Comparison of ENCODE assay signal across 1 cellular context in the genomic region with DNA sequence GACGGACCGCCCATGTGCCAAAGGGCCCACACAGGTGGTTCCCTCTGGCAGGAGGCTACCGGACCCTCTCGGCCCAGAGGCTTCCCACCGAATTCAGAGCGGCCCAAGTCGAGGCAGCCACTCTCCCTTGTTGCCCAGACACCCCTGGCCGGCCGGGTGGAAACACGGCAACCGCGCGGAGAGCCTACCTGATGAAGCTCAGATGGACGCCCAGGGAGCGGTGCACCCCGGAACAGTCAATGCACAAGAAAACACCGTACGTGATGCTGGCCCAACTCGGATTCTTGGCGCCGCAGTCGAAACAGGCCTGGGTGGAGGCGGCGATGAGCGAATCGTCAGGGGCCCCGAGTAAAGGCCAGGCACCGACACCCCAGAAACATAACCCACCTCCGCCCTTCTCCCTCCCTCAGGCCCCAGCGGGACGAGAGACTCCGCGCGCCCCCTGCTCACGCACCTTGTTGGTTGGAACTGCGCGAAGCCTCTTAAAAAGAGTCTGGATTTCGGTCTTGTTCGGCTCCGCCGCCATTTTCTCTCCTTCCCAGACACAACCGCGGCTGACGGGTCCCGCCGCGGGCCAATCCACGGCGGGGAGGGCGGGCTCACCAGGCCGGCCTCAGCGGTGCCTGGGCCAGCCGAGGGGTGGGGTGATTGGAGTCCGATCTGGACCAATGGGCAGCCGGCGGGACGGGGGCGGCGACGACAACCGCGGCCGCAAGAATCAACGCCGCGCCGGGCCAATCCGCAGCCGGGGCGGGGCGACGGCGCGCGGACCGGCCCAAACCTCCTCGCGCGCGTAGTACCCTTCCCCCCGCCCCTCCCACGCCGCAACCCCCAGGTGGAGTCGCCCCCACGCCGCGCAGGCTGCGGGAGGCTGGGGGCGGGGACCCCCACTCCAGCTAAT.
TF ChIP-seq lines count a peak whose summit lies in the region.

Gene ARFGAP2, minus strand, starts transcription at position 552 of the 901 bp plus-strand sequence. Its CDS starts 26 bp downstream, at position 526.

TF ChIP-seq in GM23338, 12 proteins besides CTCF, POLR2A, EP300 and RAD21:
- TF ChIP-seq ZNF331 (CRISPR knock-in tag; IDR thresholded peaks at IDR 0.05; ENCODE audit: low read depth) (no peak), STAT1 (IDR thresholded peaks at IDR 0.05; ENCODE audit: unreplicated experiment) (no peak), NANOG (IDR thresholded peaks at IDR 0.05; ENCODE audit: borderline replicate concordance) (no peak), ZNF114 (CRISPR knock-in tag; IDR thresholded peaks at IDR 0.05) (no peak), EZH2phosphoT487 (IDR thresholded peaks at IDR 0.05; ENCODE audit: unreplicated experiment) (no peak), POLR2AphosphoS5 (IDR thresholded peaks at IDR 0.05; ENCODE audit: low read depth) (peak; percentile 72), JUNB (IDR thresholded peaks at IDR 0.05; ENCODE audit: unreplicated experiment) (no peak), EZH2 (IDR thresholded peaks at IDR 0.05; ENCODE audit: low read depth, unreplicated experiment) (no peak), CREB1 (CRISPR knock-in tag; IDR thresholded peaks at IDR 0.05; ENCODE audit: low read depth) (peak; percentile 72)
- TF ChIP-seq, protein P1, sequence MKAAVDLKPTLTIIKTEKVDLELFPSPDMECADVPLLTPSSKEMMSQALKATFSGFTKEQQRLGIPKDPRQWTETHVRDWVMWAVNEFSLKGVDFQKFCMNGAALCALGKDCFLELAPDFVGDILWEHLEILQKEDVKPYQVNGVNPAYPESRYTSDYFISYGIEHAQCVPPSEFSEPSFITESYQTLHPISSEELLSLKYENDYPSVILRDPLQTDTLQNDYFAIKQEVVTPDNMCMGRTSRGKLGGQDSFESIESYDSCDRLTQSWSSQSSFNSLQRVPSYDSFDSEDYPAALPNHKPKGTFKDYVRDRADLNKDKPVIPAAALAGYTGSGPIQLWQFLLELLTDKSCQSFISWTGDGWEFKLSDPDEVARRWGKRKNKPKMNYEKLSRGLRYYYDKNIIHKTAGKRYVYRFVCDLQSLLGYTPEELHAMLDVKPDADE (IDR thresholded peaks at IDR 0.05) = peak; percentile 27; the same call in 1 of the 2 replicates
- TF ChIP-seq, protein P2, sequence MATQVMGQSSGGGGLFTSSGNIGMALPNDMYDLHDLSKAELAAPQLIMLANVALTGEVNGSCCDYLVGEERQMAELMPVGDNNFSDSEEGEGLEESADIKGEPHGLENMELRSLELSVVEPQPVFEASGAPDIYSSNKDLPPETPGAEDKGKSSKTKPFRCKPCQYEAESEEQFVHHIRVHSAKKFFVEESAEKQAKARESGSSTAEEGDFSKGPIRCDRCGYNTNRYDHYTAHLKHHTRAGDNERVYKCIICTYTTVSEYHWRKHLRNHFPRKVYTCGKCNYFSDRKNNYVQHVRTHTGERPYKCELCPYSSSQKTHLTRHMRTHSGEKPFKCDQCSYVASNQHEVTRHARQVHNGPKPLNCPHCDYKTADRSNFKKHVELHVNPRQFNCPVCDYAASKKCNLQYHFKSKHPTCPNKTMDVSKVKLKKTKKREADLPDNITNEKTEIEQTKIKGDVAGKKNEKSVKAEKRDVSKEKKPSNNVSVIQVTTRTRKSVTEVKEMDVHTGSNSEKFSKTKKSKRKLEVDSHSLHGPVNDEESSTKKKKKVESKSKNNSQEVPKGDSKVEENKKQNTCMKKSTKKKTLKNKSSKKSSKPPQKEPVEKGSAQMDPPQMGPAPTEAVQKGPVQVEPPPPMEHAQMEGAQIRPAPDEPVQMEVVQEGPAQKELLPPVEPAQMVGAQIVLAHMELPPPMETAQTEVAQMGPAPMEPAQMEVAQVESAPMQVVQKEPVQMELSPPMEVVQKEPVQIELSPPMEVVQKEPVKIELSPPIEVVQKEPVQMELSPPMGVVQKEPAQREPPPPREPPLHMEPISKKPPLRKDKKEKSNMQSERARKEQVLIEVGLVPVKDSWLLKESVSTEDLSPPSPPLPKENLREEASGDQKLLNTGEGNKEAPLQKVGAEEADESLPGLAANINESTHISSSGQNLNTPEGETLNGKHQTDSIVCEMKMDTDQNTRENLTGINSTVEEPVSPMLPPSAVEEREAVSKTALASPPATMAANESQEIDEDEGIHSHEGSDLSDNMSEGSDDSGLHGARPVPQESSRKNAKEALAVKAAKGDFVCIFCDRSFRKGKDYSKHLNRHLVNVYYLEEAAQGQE (IDR thresholded peaks at IDR 0.05; ENCODE audit: unreplicated experiment) = no peak
- TF ChIP-seq, protein P3, sequence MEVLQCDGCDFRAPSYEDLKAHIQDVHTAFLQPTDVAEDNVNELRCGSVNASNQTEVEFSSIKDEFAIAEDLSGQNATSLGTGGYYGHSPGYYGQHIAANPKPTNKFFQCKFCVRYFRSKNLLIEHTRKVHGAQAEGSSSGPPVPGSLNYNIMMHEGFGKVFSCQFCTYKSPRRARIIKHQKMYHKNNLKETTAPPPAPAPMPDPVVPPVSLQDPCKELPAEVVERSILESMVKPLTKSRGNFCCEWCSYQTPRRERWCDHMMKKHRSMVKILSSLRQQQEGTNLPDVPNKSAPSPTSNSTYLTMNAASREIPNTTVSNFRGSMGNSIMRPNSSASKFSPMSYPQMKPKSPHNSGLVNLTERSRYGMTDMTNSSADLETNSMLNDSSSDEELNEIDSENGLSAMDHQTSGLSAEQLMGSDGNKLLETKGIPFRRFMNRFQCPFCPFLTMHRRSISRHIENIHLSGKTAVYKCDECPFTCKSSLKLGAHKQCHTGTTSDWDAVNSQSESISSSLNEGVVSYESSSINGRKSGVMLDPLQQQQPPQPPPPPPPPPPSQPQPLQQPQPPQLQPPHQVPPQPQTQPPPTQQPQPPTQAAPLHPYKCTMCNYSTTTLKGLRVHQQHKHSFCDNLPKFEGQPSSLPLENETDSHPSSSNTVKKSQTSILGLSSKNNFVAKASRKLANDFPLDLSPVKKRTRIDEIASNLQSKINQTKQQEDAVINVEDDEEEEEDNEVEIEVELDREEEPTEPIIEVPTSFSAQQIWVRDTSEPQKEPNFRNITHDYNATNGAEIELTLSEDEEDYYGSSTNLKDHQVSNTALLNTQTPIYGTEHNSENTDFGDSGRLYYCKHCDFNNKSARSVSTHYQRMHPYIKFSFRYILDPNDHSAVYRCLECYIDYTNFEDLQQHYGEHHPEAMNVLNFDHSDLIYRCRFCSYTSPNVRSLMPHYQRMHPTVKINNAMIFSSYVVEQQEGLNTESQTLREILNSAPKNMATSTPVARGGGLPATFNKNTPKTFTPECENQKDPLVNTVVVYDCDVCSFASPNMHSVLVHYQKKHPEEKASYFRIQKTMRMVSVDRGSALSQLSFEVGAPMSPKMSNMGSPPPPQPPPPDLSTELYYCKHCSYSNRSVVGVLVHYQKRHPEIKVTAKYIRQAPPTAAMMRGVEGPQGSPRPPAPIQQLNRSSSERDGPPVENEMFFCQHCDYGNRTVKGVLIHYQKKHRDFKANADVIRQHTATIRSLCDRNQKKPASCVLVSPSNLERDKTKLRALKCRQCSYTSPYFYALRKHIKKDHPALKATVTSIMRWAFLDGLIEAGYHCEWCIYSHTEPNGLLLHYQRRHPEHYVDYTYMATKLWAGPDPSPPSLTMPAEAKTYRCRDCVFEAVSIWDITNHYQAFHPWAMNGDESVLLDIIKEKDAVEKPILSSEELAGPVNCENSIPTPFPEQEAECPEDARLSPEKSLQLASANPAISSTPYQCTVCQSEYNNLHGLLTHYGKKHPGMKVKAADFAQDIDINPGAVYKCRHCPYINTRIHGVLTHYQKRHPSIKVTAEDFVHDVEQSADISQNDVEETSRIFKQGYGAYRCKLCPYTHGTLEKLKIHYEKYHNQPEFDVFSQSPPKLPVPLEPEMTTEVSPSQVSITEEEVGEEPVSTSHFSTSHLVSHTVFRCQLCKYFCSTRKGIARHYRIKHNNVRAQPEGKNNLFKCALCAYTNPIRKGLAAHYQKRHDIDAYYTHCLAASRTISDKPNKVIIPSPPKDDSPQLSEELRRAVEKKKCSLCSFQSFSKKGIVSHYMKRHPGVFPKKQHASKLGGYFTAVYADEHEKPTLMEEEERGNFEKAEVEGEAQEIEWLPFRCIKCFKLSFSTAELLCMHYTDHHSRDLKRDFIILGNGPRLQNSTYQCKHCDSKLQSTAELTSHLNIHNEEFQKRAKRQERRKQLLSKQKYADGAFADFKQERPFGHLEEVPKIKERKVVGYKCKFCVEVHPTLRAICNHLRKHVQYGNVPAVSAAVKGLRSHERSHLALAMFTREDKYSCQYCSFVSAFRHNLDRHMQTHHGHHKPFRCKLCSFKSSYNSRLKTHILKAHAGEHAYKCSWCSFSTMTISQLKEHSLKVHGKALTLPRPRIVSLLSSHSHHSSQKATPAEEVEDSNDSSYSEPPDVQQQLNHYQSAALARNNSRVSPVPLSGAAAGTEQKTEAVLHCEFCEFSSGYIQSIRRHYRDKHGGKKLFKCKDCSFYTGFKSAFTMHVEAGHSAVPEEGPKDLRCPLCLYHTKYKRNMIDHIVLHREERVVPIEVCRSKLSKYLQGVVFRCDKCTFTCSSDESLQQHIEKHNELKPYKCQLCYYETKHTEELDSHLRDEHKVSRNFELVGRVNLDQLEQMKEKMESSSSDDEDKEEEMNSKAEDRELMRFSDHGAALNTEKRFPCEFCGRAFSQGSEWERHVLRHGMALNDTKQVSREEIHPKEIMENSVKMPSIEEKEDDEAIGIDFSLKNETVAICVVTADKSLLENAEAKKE (CRISPR knock-in tag; IDR thresholded peaks at IDR 0.05) = no peak
